Comparison of ENCODE assay signal across 11 cellular contexts in genomic region chr2:239245872-239246701, GRCh38.
DNase-seq lines count a peak whose midpoint lies in the region; ATAC-seq and TF ChIP-seq lines count a peak whose summit lies in the region.
"Had no signal": no experiment of that assay in that cellular context is flagged by ENCODE, and none has a peak within 500 bp of the region (broad histone marks: within the 10 kb centered on the region; RNA-seq: fewer than 3 reads in every experiment).

No MANE protein-coding gene starts in this region.

- H3K9me3 Mint-ChIP-seq in activated T-cell treated with anti-CD3 and anti-CD28 coated beads, Interleukin-2, amount 50 U/mL, for 24 hours = no peaks in the 10 kb centered on the region
- H3K9me3 Mint-ChIP-seq in activated T-cell treated with anti-CD3 and anti-CD28 coated beads, Interleukin-2, amount 50 U/mL, for 4 hours = no peaks in the 10 kb centered on the region
- peaks cover 0 to 2% (median 0%) of the 10 kb centered on the region in 11 donors for H3K9me3 Mint-ChIP-seq in naive thymus-derived CD4-positive, alpha-beta T cell

- peak; percentile 27 for DNase-seq in activated T-cell treated with anti-CD3 and anti-CD28 coated beads, Interleukin-2, amount 50 U/mL, for 24 hours
- DNase-seq in activated T-cell treated with anti-CD3 and anti-CD28 coated beads, Interleukin-2, amount 50 U/mL, for 4 hours = no peak
- DNase-seq in coronary artery (ENCODE audit: low spot score) = peak; percentile 65
- peak; percentile 88 for DNase-seq in mesenteric fat pad (ENCODE audit: low spot score)
- DNase-seq in naive thymus-derived CD4-positive, alpha-beta T cell = no peak
- no peak for DNase-seq in SJCRH30
- no peak for DNase-seq in occipital lobe (lab: John Stamatoyannopoulos, UW)
- DNase-seq: activated gamma-delta T cell treated with Interleukin-2 at 50 U/mL for 16 hours, MV-4-11, T-helper 1 cell had no signal

- TF ChIP-seq CTCF in coronary artery (IDR thresholded peaks at IDR 0.05) = no peak

- no peaks in the 10 kb centered on the region for H3K9me3 ChIP-seq in naive thymus-derived CD4-positive, alpha-beta T cell (ENCODE audit: control insufficient read depth in 2 of 3, low read length in 3 of 3)
- H3K9me3 ChIP-seq in SJCRH30 (replicated peaks) = no peaks in the 10 kb centered on the region

- no peak overlapping the region for H3K4me3 Mint-ChIP-seq in activated T-cell treated with anti-CD3 and anti-CD28 coated beads, Interleukin-2, amount 50 U/mL, for 24 hours
- no peak overlapping the region for H3K4me3 Mint-ChIP-seq in activated T-cell treated with anti-CD3 and anti-CD28 coated beads, Interleukin-2, amount 50 U/mL, for 4 hours
- H3K4me3 Mint-ChIP-seq in naive thymus-derived CD4-positive, alpha-beta T cell = peak overlapping the region in 5 of 10 donors; percentile 22 to 68 (median 35)

- intact Hi-C loops in naive thymus-derived CD4-positive, alpha-beta T cell (cut with micrococcal nuclease) = no loop called here

- H3K4me3 ChIP-seq in coronary artery (no peak overlapping the region), SJCRH30 (no peak overlapping the region)
- no peak overlapping the region for H3K4me3 ChIP-seq in naive thymus-derived CD4-positive, alpha-beta T cell (ENCODE audit: low read length)

- POLR2A ChIA-PET in naive thymus-derived CD4-positive, alpha-beta T cell (lab: Charles Lee) = interaction anchor here (1.3 kb wide), 1 partner anchor 14 kb away, joined by 4 read pairs; no protein-coding TSS in a partner anchor

- no peaks in the 10 kb centered on the region for H3K27me3 ChIP-seq in naive thymus-derived CD4-positive, alpha-beta T cell (ENCODE audit: control insufficient read depth in 2 of 2, insufficient read depth in 2 of 2, low read length in 2 of 2)
- H3K27me3 ChIP-seq in SJCRH30 = no peaks in the 10 kb centered on the region

- no peak overlapping the region for H3K27ac Mint-ChIP-seq in activated T-cell treated with anti-CD3 and anti-CD28 coated beads, Interleukin-2, amount 50 U/mL, for 24 hours
- no peak overlapping the region for H3K27ac Mint-ChIP-seq in naive thymus-derived CD4-positive, alpha-beta T cell

- peaks cover 0 to 6% (median 0%) of the 10 kb centered on the region in 3 experiments for H3K36me3 ChIP-seq in naive thymus-derived CD4-positive, alpha-beta T cell (ENCODE audit: control insufficient read depth in 2 of 3, insufficient read depth in 3 of 3, low read length in 3 of 3)
- no peaks in the 10 kb centered on the region for H3K36me3 ChIP-seq in SJCRH30

- CTCF ChIA-PET in naive thymus-derived CD4-positive, alpha-beta T cell (lab: Charles Lee) = no interaction called here

- H3K4me1 ChIP-seq in naive thymus-derived CD4-positive, alpha-beta T cell (ENCODE audit: control insufficient read depth in 2 of 2, insufficient read depth in 2 of 2, low read length in 2 of 2) = peaks cover 0 to 21% of the 10 kb centered on the region in 2 donors
- peaks cover 15% of the 10 kb centered on the region for H3K4me1 ChIP-seq in SJCRH30

- peaks cover 69% of the 10 kb centered on the region for H3K4me1 Mint-ChIP-seq in activated T-cell treated with anti-CD3 and anti-CD28 coated beads, Interleukin-2, amount 50 U/mL, for 24 hours (ENCODE audit: low read depth)
- H3K4me1 Mint-ChIP-seq in activated T-cell treated with anti-CD3 and anti-CD28 coated beads, Interleukin-2, amount 50 U/mL, for 4 hours (ENCODE audit: low read depth) = peaks cover 54% of the 10 kb centered on the region
- H3K4me1 Mint-ChIP-seq in naive thymus-derived CD4-positive, alpha-beta T cell = peaks cover 31 to 81% (median 56%) of the 10 kb centered on the region in 7 donors

- no peak for ATAC-seq in activated T-cell treated with anti-CD3 and anti-CD28 coated beads, Interleukin-2, amount 50 U/mL, for 4 hours
- ATAC-seq in HG03520 (IDR thresholded peaks at IDR 0.05; ENCODE audit: unreplicated experiment) = no peak
- no peak for ATAC-seq in naive thymus-derived CD4-positive, alpha-beta T cell

- no peak overlapping the region for H3K27ac ChIP-seq in coronary artery
- H3K27ac ChIP-seq in naive thymus-derived CD4-positive, alpha-beta T cell (ENCODE audit: low read depth, low read length) = no peak overlapping the region
- no peak overlapping the region for H3K27ac ChIP-seq in SJCRH30

- no peaks in the 10 kb centered on the region for H3K27me3 Mint-ChIP-seq in activated T-cell treated with anti-CD3 and anti-CD28 coated beads, Interleukin-2, amount 50 U/mL, for 24 hours
- H3K27me3 Mint-ChIP-seq in activated T-cell treated with anti-CD3 and anti-CD28 coated beads, Interleukin-2, amount 50 U/mL, for 4 hours (ENCODE audit: low read depth) = no peaks in the 10 kb centered on the region
- H3K27me3 Mint-ChIP-seq in naive thymus-derived CD4-positive, alpha-beta T cell = peaks cover 0 to 2% (median 0%) of the 10 kb centered on the region in 5 donors

- H3K36me3 Mint-ChIP-seq in activated T-cell treated with anti-CD3 and anti-CD28 coated beads, Interleukin-2, amount 50 U/mL, for 24 hours (ENCODE audit: low read depth) = peaks cover 14% of the 10 kb centered on the region
- H3K36me3 Mint-ChIP-seq in activated T-cell treated with anti-CD3 and anti-CD28 coated beads, Interleukin-2, amount 50 U/mL, for 4 hours (ENCODE audit: insufficient read depth) = peaks cover 8% of the 10 kb centered on the region
- peaks cover 0 to 19% (median 11%) of the 10 kb centered on the region in 5 donors for H3K36me3 Mint-ChIP-seq in naive thymus-derived CD4-positive, alpha-beta T cell

Comparison
In these comparisons a context has a peak if more than half of its experiments do, and no peak if none do; other contexts are left out.
1. DNase-seq: peak in activated T-cell treated with anti-CD3 and anti-CD28 coated beads, Interleukin-2, amount 50 U/mL, for 24 hours (single experiment), coronary artery (single experiment) and mesenteric fat pad (single experiment); none in activated T-cell treated with anti-CD3 and anti-CD28 coated beads, Interleukin-2, amount 50 U/mL, for 4 hours (single experiment), naive thymus-derived CD4-positive, alpha-beta T cell (0 of 9), SJCRH30 (0 of 2) and occipital lobe (single experiment).